In the genomic region with DNA sequence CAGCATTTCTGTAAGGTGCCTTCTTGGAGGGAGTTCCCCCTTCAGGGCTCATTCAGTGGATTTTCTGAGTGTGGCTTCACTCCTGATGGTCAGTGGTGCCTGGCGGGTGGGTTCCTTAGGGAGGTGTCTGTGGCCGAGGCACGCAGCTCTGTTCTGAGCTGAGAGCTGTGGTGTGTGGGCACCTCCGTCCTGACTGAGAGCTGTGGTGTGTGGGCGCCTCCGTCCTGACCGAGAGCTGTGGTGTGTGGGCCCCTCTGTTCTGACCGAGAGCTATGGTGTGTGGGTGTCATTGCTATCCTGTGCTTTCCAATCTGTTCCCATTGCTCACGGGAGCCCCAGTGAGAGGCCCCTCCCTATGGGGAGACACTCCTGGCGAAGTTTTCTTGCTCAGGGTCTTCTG, we compare ENCODE assay signal across 19 cellular contexts. TPM values are rescaled to one million over a fixed set of nuclear protein-coding genes. Genes with fewer than 3 reads are reported as not detected.
DNase-seq lines count a peak whose midpoint lies in the region; ATAC-seq and TF ChIP-seq lines count a peak whose summit lies in the region.
"Had no signal": no experiment of that assay in that cellular context is flagged by ENCODE, and none has a peak within 500 bp of the region (broad histone marks: within the 10 kb centered on the region; RNA-seq: fewer than 3 reads in every experiment).

No MANE protein-coding gene starts in this region.

- no peaks in the 10 kb centered on the region for H3K27me3 ChIP-seq in H7 (ENCODE audit: control insufficient read depth, insufficient read depth, low read length)

- peaks cover 5% of the 10 kb centered on the region for H3K36me3 Mint-ChIP-seq in activated naive CD4-positive, alpha-beta T cell treated with anti-CD3 and anti-CD28 coated beads, Interleukin-2, amount 50 U/mL, for 24 hours
- H3K36me3 Mint-ChIP-seq in T-helper 17 cell (ENCODE audit: low read depth) (peaks cover 8% of the 10 kb centered on the region), endothelial cell (ENCODE audit: low read depth, unreplicated experiment) (peaks cover 43% of the 10 kb centered on the region)
- H3K36me3 Mint-ChIP-seq in stimulated activated naive B cell treated with anti-CD40 and anti-IgM and Interleukin-4, amounts not matched to agents 10 μg/mL and 1 μg/mL and 100 μg/mL, for 72 hours: peaks cover 37 to 55% of the 10 kb centered on the region in 2 donors

- no peak for TF ChIP-seq CTCF in endothelial cell (IDR thresholded peaks at IDR 0.05; ENCODE audit: unreplicated experiment)

- DNase-seq in activated naive CD4-positive, alpha-beta T cell (lab: John Stamatoyannopoulos, UW): no peak
- DNase-seq in T-helper 17 cell (no peak), endothelial cell (ENCODE audit: low spot score) (no peak), H7 (no peak), SW 1271 (lab: John Stamatoyannopoulos, UW) (no peak)
- DNase-seq in stimulated activated naive B cell treated with anti-CD40 and anti-IgM and Interleukin-4, amounts not matched to agents 10 μg/mL and 1 μg/mL and 100 μg/mL, for 72 hours: no peak
- DNase-seq: activated CD4-positive, alpha-beta T cell treated with anti-CD3 and anti-CD28 coated beads for 48 hours; MM.1S; NCI-H2029; NCI-H524 treated with DMSO at 0.1 percent for 48 hours; stimulated activated naive CD4-positive, alpha-beta T cell treated with Interleukin-2 at 50 U/mL for 16 hours; T1000 had no signal

- peaks cover 19% of the 10 kb centered on the region for H3K36me3 ChIP-seq in H7 (replicated peaks; ENCODE audit: control insufficient read depth, insufficient read depth, low read length)

- no peaks in the 10 kb centered on the region for H3K27me3 Mint-ChIP-seq in activated naive CD4-positive, alpha-beta T cell treated with anti-CD3 and anti-CD28 coated beads, Interleukin-2, amount 50 U/mL, for 24 hours
- H3K27me3 Mint-ChIP-seq in T-helper 17 cell (no peaks in the 10 kb centered on the region), endothelial cell (ENCODE audit: unreplicated experiment) (peaks cover 29% of the 10 kb centered on the region)
- no peaks in the 10 kb centered on the region for H3K27me3 Mint-ChIP-seq in stimulated activated naive B cell treated with anti-CD40 and anti-IgM and Interleukin-4, amounts not matched to agents 10 μg/mL and 1 μg/mL and 100 μg/mL, for 72 hours

- ATAC-seq in T-helper 17 cell (no peak), GM19035 (IDR thresholded peaks at IDR 0.05; ENCODE audit: unreplicated experiment) (no peak)
- ATAC-seq in stimulated activated naive B cell treated with anti-CD40 and anti-IgM and Interleukin-4, amounts not matched to agents 10 μg/mL and 1 μg/mL and 100 μg/mL, for 72 hours (replicated peaks): peak in 1 of 2 donors; percentile 21
- ATAC-seq: A549 had no signal

- peaks cover 10% of the 10 kb centered on the region for H3K4me1 Mint-ChIP-seq in activated naive CD4-positive, alpha-beta T cell treated with anti-CD3 and anti-CD28 coated beads, Interleukin-2, amount 50 U/mL, for 24 hours
- H3K4me1 Mint-ChIP-seq in T-helper 17 cell (peaks cover 16% of the 10 kb centered on the region), endothelial cell (ENCODE audit: unreplicated experiment) (peaks cover 15% of the 10 kb centered on the region)
- peaks cover 14 to 26% of the 10 kb centered on the region in 2 donors for H3K4me1 Mint-ChIP-seq in stimulated activated naive B cell treated with anti-CD40 and anti-IgM and Interleukin-4, amounts not matched to agents 10 μg/mL and 1 μg/mL and 100 μg/mL, for 72 hours

- H3K27ac Mint-ChIP-seq in activated naive CD4-positive, alpha-beta T cell treated with anti-CD3 and anti-CD28 coated beads, Interleukin-2, amount 50 U/mL, for 24 hours: peak overlapping the region; percentile 59
- H3K27ac Mint-ChIP-seq in T-helper 17 cell: peak overlapping the region; percentile 45
- H3K27ac Mint-ChIP-seq in endothelial cell (ENCODE audit: unreplicated experiment): peak overlapping the region; percentile 89
- peak overlapping the region; percentile 91 for H3K27ac Mint-ChIP-seq in stimulated activated naive B cell treated with anti-CD40 and anti-IgM and Interleukin-4, amounts not matched to agents 10 μg/mL and 1 μg/mL and 100 μg/mL, for 72 hours

- H3K4me3 Mint-ChIP-seq in activated naive CD4-positive, alpha-beta T cell treated with anti-CD3 and anti-CD28 coated beads, Interleukin-2, amount 50 U/mL, for 24 hours: no peak overlapping the region
- no peak overlapping the region for H3K4me3 Mint-ChIP-seq in T-helper 17 cell
- no peak overlapping the region for H3K4me3 Mint-ChIP-seq in endothelial cell (ENCODE audit: unreplicated experiment)
- no peak overlapping the region for H3K4me3 Mint-ChIP-seq in stimulated activated naive B cell treated with anti-CD40 and anti-IgM and Interleukin-4, amounts not matched to agents 10 μg/mL and 1 μg/mL and 100 μg/mL, for 72 hours
- H3K4me3 Mint-ChIP-seq: CD14-positive monocyte had no signal

- H3K9me3 Mint-ChIP-seq in activated naive CD4-positive, alpha-beta T cell treated with anti-CD3 and anti-CD28 coated beads, Interleukin-2, amount 50 U/mL, for 24 hours: no peaks in the 10 kb centered on the region
- no peaks in the 10 kb centered on the region for H3K9me3 Mint-ChIP-seq in endothelial cell (ENCODE audit: unreplicated experiment)
- H3K9me3 Mint-ChIP-seq in stimulated activated naive B cell treated with anti-CD40 and anti-IgM and Interleukin-4, amounts not matched to agents 10 μg/mL and 1 μg/mL and 100 μg/mL, for 72 hours: no peaks in the 10 kb centered on the region

- H3K4me3 ChIP-seq in H7 (ENCODE audit: insufficient read depth, low read depth, low read length): no peak overlapping the region
- H3K4me3 ChIP-seq: A549, lung had no signal

- H3K9me3 ChIP-seq in T-helper 17 cell (ENCODE audit: control insufficient read depth, low read length, poor library complexity, severe bottlenecking): no peaks in the 10 kb centered on the region
- H3K9me3 ChIP-seq: A549 had no signal

RNA-seq across cellular contexts. Expression of a gene that starts 39.8 kb away (rescaled TPM):
- total RNA-seq in T-helper 17 cell (not detected), endothelial cell (ENCODE audit: unreplicated experiment) (not detected)
- not detected in 2 replicates for total RNA-seq in H7 (2014; rRNA removed; shearing (Covaris generic))
- total RNA-seq: renal cortical epithelial cell, ureter had no signal
